Comparison of ENCODE assay signal across 17 cellular contexts in the genomic region with DNA sequence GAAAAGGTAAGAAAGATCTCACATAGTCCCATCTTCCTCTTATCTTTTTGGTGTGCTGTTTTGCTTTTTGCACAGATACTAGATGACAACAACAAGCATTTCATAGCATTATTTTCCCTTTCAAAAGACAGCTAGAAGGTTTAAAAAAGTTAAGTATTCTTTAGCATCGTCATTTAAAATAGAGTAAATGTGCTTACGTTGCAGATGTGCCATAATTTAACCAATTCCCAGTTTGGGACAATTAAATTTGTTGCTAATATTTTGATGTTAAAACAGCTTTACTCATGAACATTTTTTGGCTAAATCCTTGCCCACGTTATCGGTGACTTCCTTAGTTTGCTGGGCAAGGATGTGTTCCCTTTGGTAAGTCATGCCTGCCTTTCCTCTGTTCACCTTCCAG.
"Had no signal": no experiment of that assay in that cellular context is flagged by ENCODE, and none has a peak within 500 bp of the region (broad histone marks: within the 10 kb centered on the region; RNA-seq: fewer than 3 reads in every experiment).

No MANE protein-coding gene starts in this region.

- H3K9me3 ChIP-seq: left ventricle myocardium inferior, prostate gland, stomach, thoracic aorta had no signal

- DNase-seq: activated CD4-positive, alpha-beta T cell treated with anti-CD3 and anti-CD28 coated beads for 36 hours; activated CD8-positive, alpha-beta memory T cell treated with anti-CD3 and anti-CD28 coated beads for 24 hours; activated naive CD4-positive, alpha-beta T cell treated with Interleukin-2 at 50 U/mL for 16 hours; caudate nucleus; hypothalamus; left ventricle myocardium inferior; occipital lobe; right cardiac atrium; stomach; T-helper 17 cell had no signal

- H3K36me3 Mint-ChIP-seq: memory B cell had no signal

- H3K9me3 Mint-ChIP-seq: memory B cell had no signal

- H3K4me1 ChIP-seq: prostate gland had no signal

- H3K27ac ChIP-seq: left ventricle myocardium inferior, prostate gland, thoracic aorta had no signal

- FAIRE-seq: colon had no signal

- H3K36me3 ChIP-seq: left ventricle myocardium inferior, prostate gland, stomach, thoracic aorta had no signal

- H3K27ac Mint-ChIP-seq: memory B cell, T-helper 17 cell had no signal

- H3K4me3 Mint-ChIP-seq: memory B cell, nephron, T-helper 17 cell had no signal

- H3K27me3 Mint-ChIP-seq: activated CD4-positive, alpha-beta T cell treated with anti-CD3 and anti-CD28 coated beads for 36 hours; memory B cell; T-helper 17 cell had no signal

- ATAC-seq: activated CD4-positive, alpha-beta T cell treated with anti-CD3 and anti-CD28 coated beads for 36 hours; esophagus mucosa; T-helper 17 cell had no signal

- H3K4me3 ChIP-seq: left ventricle myocardium inferior, prostate gland, smooth muscle cell, stomach, thoracic aorta had no signal
